ENCODE assay signal across 16 cellular contexts in genomic region chr3:192887701-192888100, GRCh38. TPM values are rescaled to one million over a fixed set of nuclear protein-coding genes. Genes with fewer than 3 reads are reported as not detected.
DNase-seq lines count a peak whose midpoint lies in the region; ATAC-seq and TF ChIP-seq lines count a peak whose summit lies in the region.
"Had no signal": no experiment of that assay in that cellular context is flagged by ENCODE, and none has a peak within 500 bp of the region (broad histone marks: within the 10 kb centered on the region; RNA-seq: fewer than 3 reads in every experiment).

No MANE protein-coding gene starts in this region.

- BruUV-seq in PC-3 (replicated peaks; lab: Mats Ljungman, UMichigan): no TSS peak

- H3K79me2 ChIP-seq in PC-3 (ENCODE audit: low read length) (peaks cover 85% of the 10 kb centered on the region), trophoblast cell (ENCODE audit: control insufficient read depth, insufficient read depth, low read length, poor library complexity) (peaks cover 9% of the 10 kb centered on the region)

- peak overlapping the region; percentile 44 for H2BK12ac ChIP-seq in trophoblast cell (ENCODE audit: low read length)

- peak overlapping the region; percentile 9 for H3K27ac Mint-ChIP-seq in endodermal cell

- H2AK5ac ChIP-seq in trophoblast cell (ENCODE audit: low read length): peak overlapping the region; percentile 72

- H3K79me1 ChIP-seq in trophoblast cell (ENCODE audit: low read length): peaks cover 17% of the 10 kb centered on the region

- H3K4me1 ChIP-seq in PC-3 (ENCODE audit: insufficient read depth, low read length): peaks cover 95% of the 10 kb centered on the region
- peaks cover 4% of the 10 kb centered on the region for H3K4me1 ChIP-seq in endodermal cell (ENCODE audit: control insufficient read depth, insufficient read depth, low read length)
- H3K4me1 ChIP-seq in trophoblast cell (ENCODE audit: control insufficient read depth in 1 of 2, insufficient read depth in 2 of 2, low read length in 2 of 2): peaks cover 13% of the 10 kb centered on the region in 2 experiments

- H3K27ac ChIP-seq in PC-3 (ENCODE audit: low read length) (peak overlapping the region; percentile 98), endodermal cell (ENCODE audit: low read depth, low read length) (no peak overlapping the region), trophoblast cell (ENCODE audit: low read depth, low read length) (peak overlapping the region; percentile 44)
- H3K27ac ChIP-seq: 22Rv1, ascending aorta, lower lobe of right lung, upper lobe of left lung, WERI-Rb-1 had no signal

- H4K91ac ChIP-seq in trophoblast cell (ENCODE audit: low read depth, low read length): peak overlapping the region; percentile 81

- intact Hi-C loops in PC-3 (cut with micrococcal nuclease): loop anchor here (1.0 to 2.0 kb wide), 2 partner anchors 14 to 27 kb away; no protein-coding TSS in a partner anchor

- H3K14ac ChIP-seq in trophoblast cell (ENCODE audit: low read length): peak overlapping the region; percentile 97

- no peaks in the 10 kb centered on the region for H3K36me3 Mint-ChIP-seq in endodermal cell (ENCODE audit: low read depth)

- 81% methylated on average over 7 of the region's 7 CpGs for WGBS in endodermal cell (ENCODE audit: insufficient coverage in 1 of 2, insufficient read length in 1 of 2), 2 experiments
- no CpG with 5 or more reads among the region's 7 CpGs for WGBS in trophoblast cell (ENCODE audit: extremely low coverage, insufficient coverage, insufficient read length)

- CTCF ChIA-PET in PC-3 (lab: Charles Lee): interaction anchor here (0.7 kb wide), 1 partner anchor 124 kb away, joined by 3 read pairs; no protein-coding TSS in a partner anchor

- H3K4me3 Mint-ChIP-seq in endodermal cell: no peak overlapping the region

- peak; percentile 35 for DNase-seq in NK-92 treated with Interleukin-12 subunit alpha and Interleukin-12 subunit beta, amount 100 ng/mL, for 24 hours (lab: John Stamatoyannopoulos, UW)
- DNase-seq in NK-92 (lab: John Stamatoyannopoulos, UW; ENCODE audit: unreplicated experiment): no peak
- DNase-seq in PC-3: peak; percentile 59
- DNase-seq in endodermal cell: peak; percentile 70
- DNase-seq in trophoblast cell: no peak
- DNase-seq in foreskin fibroblast: no peak
- no peak for DNase-seq in central memory CD4-positive, alpha-beta T cell
- DNase-seq: COR-L47, lower lobe of right lung, NCI-H1694 treated with DMSO at 0.1 percent for 48 hours, nucleus accumbens, WERI-Rb-1 had no signal

- no peaks in the 10 kb centered on the region for H3K27me3 ChIP-seq in PC-3 (ENCODE audit: low read length)
- H3K27me3 ChIP-seq in endodermal cell (ENCODE audit: control insufficient read depth, insufficient read depth, low read length, poor library complexity, severe bottlenecking): peaks cover 16% of the 10 kb centered on the region
- no peaks in the 10 kb centered on the region for H3K27me3 ChIP-seq in trophoblast cell (ENCODE audit: insufficient read depth, low read length)
- H3K27me3 ChIP-seq: ascending aorta, upper lobe of left lung had no signal

- no peak overlapping the region for H2AFZ ChIP-seq in PC-3 (ENCODE audit: low read length)
- no peak overlapping the region for H2AFZ ChIP-seq in trophoblast cell (ENCODE audit: insufficient read depth, low read length, poor library complexity)

- H3K36me3 ChIP-seq in PC-3 (ENCODE audit: low read depth, low read length): no peaks in the 10 kb centered on the region
- no peaks in the 10 kb centered on the region for H3K36me3 ChIP-seq in endodermal cell (ENCODE audit: control insufficient read depth, insufficient read depth, low read length)
- H3K36me3 ChIP-seq in trophoblast cell (ENCODE audit: control insufficient read depth in 1 of 2, insufficient read depth in 2 of 2, low read length in 2 of 2): no peaks in the 10 kb centered on the region
- H3K36me3 ChIP-seq: ascending aorta, lower lobe of right lung, upper lobe of left lung, WERI-Rb-1 had no signal

- no peaks in the 10 kb centered on the region for H3K9me3 Mint-ChIP-seq in endodermal cell

- H3K9me3 ChIP-seq in PC-3 (ENCODE audit: low read length): no peaks in the 10 kb centered on the region
- H3K9me3 ChIP-seq in endodermal cell (ENCODE audit: control insufficient read depth, low read length): no peaks in the 10 kb centered on the region
- peaks cover 2% of the 10 kb centered on the region for H3K9me3 ChIP-seq in trophoblast cell (ENCODE audit: insufficient read depth, low read depth, low read length)
- H3K9me3 ChIP-seq: ascending aorta, lower lobe of right lung, upper lobe of left lung had no signal

- peaks cover 15% of the 10 kb centered on the region for H3F3A ChIP-seq in PC-3 (ENCODE audit: low read length, unreplicated experiment)

- peak overlapping the region; percentile 39 for H2BK120ac ChIP-seq in trophoblast cell (ENCODE audit: insufficient read depth, low read length, poor library complexity)

- H3K9me2 ChIP-seq in PC-3 (replicated peaks; ENCODE audit: low read length): no peaks in the 10 kb centered on the region

- H3K23ac ChIP-seq in trophoblast cell (ENCODE audit: low read length): no peak overlapping the region

- peak overlapping the region; percentile 57 for H3K4ac ChIP-seq in trophoblast cell (ENCODE audit: low read depth, low read length)

- peaks cover 25% of the 10 kb centered on the region for H3K4me1 Mint-ChIP-seq in endodermal cell

- peaks cover 32% of the 10 kb centered on the region for H3K27me3 Mint-ChIP-seq in endodermal cell (ENCODE audit: insufficient read depth)

- peak overlapping the region; percentile 99 for H3K18ac ChIP-seq in trophoblast cell (ENCODE audit: low read length)

- ATAC-seq in PC-3: peak; percentile 10; the same call in 1 of the 2 replicates
- ATAC-seq in GM19324 (IDR thresholded peaks at IDR 0.05; ENCODE audit: low FRiP score, unreplicated experiment): no peak

- H4K8ac ChIP-seq in trophoblast cell (ENCODE audit: low read depth, low read length): peak overlapping the region; percentile 4

- TF ChIP-seq CTCF in PC-3 (conservative IDR thresholded peaks at IDR 0.05; ENCODE audit: low read depth, low read length): no peak
- TF ChIP-seq CTCF in endodermal cell (conservative IDR thresholded peaks at IDR 0.05): no peak
- TF ChIP-seq CTCF in foreskin fibroblast (IDR thresholded peaks at IDR 0.05; ENCODE audit: low read depth, low read length): no peak

- H3K9ac ChIP-seq in PC-3 (ENCODE audit: low read length) (peak overlapping the region; percentile 87), endodermal cell (ENCODE audit: extremely low read depth, low read length, poor library complexity, severe bottlenecking) (no peak overlapping the region), trophoblast cell (ENCODE audit: low read length) (no peak overlapping the region)

- H3K4me2 ChIP-seq in PC-3 (ENCODE audit: low read length) (peak overlapping the region; percentile 85), trophoblast cell (ENCODE audit: low read length) (peak overlapping the region; percentile 22)

- H2BK5ac ChIP-seq in trophoblast cell (ENCODE audit: low read depth, low read length, poor library complexity): peak overlapping the region; percentile 88

- H3K4me3 ChIP-seq in PC-3 (ENCODE audit: low read length) (peak overlapping the region; percentile 55; the same call in 1 of the 2 replicates), endodermal cell (ENCODE audit: low read length) (no peak overlapping the region), trophoblast cell (ENCODE audit: low read depth, low read length) (no peak overlapping the region), foreskin fibroblast (ENCODE audit: low read depth in 1 of 2, low read length in 2 of 2) (no peak overlapping the region)
- H3K4me3 ChIP-seq: lower lobe of right lung, upper lobe of left lung had no signal

- peak overlapping the region; percentile 93 for H4K12ac ChIP-seq in trophoblast cell (ENCODE audit: low read depth, low read length)

- POLR2A ChIA-PET in PC-3 (lab: Charles Lee; ENCODE audit: unreplicated experiment): interaction anchor here (0.6 kb wide), 1 partner anchor 27 kb away, joined by 3 read pairs; no protein-coding TSS in a partner anchor

- H4K20me1 ChIP-seq in PC-3 (ENCODE audit: low read length): no peaks in the 10 kb centered on the region

RNA-seq across cellular contexts. Expression of gene MB21D2, which starts 30.0 kb away (rescaled TPM):
- total RNA-seq in PC-3 (2014; rRNA removed): 22.5 and 26.0 TPM in 2 replicates
- 1 to 10 TPM; 5.7 to 6.9 TPM for total RNA-seq in endodermal cell
- 4.1 TPM for polyA plus RNA-seq in endodermal cell (2013, experiment 1 of 2)
- polyA plus RNA-seq in endodermal cell (2013, experiment 2 of 2): 4.2 TPM
- 9.3 and 9.7 TPM in 2 replicates for polyA plus RNA-seq in trophoblast cell (2013)

Comparison
In these comparisons a context has a peak if more than half of its experiments do, and no peak if none do; other contexts are left out.
1. DNase-seq: peak in NK-92 treated with Interleukin-12 subunit alpha and Interleukin-12 subunit beta, amount 100 ng/mL, for 24 hours (single experiment), PC-3 (single experiment) and endodermal cell (single experiment); none in NK-92 (single experiment), trophoblast cell (0 of 2), foreskin fibroblast (0 of 2) and central memory CD4-positive, alpha-beta T cell (single experiment).